Comparison of ENCODE assay signal across 8 cellular contexts in the genomic region with DNA sequence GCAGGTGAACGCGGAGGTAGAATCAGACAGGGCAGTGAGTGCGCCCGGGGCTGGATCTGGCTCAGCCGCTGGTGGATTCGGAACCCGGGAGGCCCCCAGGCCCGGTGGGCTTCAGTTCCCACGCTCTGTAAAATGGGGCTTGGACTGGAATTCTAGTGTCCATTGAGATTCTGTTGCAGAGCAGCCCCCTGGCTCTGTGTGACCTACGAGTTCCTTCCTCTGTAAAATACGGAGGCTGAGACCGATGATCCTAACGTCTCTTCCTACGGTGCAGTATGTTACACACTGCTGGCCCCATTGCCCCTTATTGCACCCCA. TPM values are rescaled to one million over a fixed set of nuclear protein-coding genes. Genes with fewer than 3 reads are reported as not detected.
A peak's percentile ranks its signal among the peaks of the same experiment; 100 is the strongest.
DNase-seq lines count a peak whose midpoint lies in the region; ATAC-seq and TF ChIP-seq lines count a peak whose summit lies in the region.

No MANE protein-coding gene starts in this region.

- TF ChIP-seq CTCF in thyroid gland (IDR thresholded peaks at IDR 0.05): no peak

- POLR2A ChIA-PET in activated naive CD8-positive, alpha-beta T cell treated with anti-CD3 and anti-CD28 coated beads, Interleukin-2, amount 10 ng/mL, durations not matched to agents 7 days and 5 days (lab: Charles Lee): interaction anchor here (1.0 to 4.7 kb wide), 10 partner anchors 15 to 237 kb away, joined by 3 to 35 read pairs (median 14); partner anchors contain the start of genes ANKRD13D, GRK2, POLD4 and SSH3

- H3K36me3 ChIP-seq in thyroid gland: no peaks in the 10 kb centered on the region

- no peaks in the 10 kb centered on the region for H3K9me3 Mint-ChIP-seq in activated naive CD4-positive, alpha-beta T cell treated with anti-CD3 and anti-CD28 coated beads for 36 hours
- no peaks in the 10 kb centered on the region for H3K9me3 Mint-ChIP-seq in activated naive CD8-positive, alpha-beta T cell treated with anti-CD3 and anti-CD28 coated beads, Interleukin-2, amount 10 ng/mL, durations not matched to agents 7 days and 5 days

- no peak overlapping the region for H3K27ac Mint-ChIP-seq in activated naive CD4-positive, alpha-beta T cell treated with anti-CD3 and anti-CD28 coated beads for 36 hours
- H3K27ac Mint-ChIP-seq in activated naive CD8-positive, alpha-beta T cell treated with anti-CD3 and anti-CD28 coated beads, Interleukin-2, amount 10 ng/mL, durations not matched to agents 7 days and 5 days: no peak overlapping the region

- peaks cover 14% of the 10 kb centered on the region for H3K4me1 Mint-ChIP-seq in activated naive CD4-positive, alpha-beta T cell treated with anti-CD3 and anti-CD28 coated beads for 36 hours (ENCODE audit: low read depth)
- peaks cover 25% of the 10 kb centered on the region for H3K4me1 Mint-ChIP-seq in activated naive CD8-positive, alpha-beta T cell treated with anti-CD3 and anti-CD28 coated beads, Interleukin-2, amount 10 ng/mL, durations not matched to agents 7 days and 5 days

- peaks cover 15 to 16% of the 10 kb centered on the region in 2 donors for H3K4me1 ChIP-seq in thyroid gland

- no peaks in the 10 kb centered on the region for H3K36me3 Mint-ChIP-seq in activated naive CD4-positive, alpha-beta T cell treated with anti-CD3 and anti-CD28 coated beads for 36 hours (ENCODE audit: low read depth)
- peaks cover 1% of the 10 kb centered on the region for H3K36me3 Mint-ChIP-seq in activated naive CD8-positive, alpha-beta T cell treated with anti-CD3 and anti-CD28 coated beads, Interleukin-2, amount 10 ng/mL, durations not matched to agents 7 days and 5 days

- H3K27ac ChIP-seq in thyroid gland: peak overlapping the region in 2 of 3 donors; percentile 96 to 97

- no peak for DNase-seq in activated naive CD4-positive, alpha-beta T cell treated with anti-CD3 and anti-CD28 coated beads for 36 hours
- no peak for DNase-seq in activated naive CD4-positive, alpha-beta T cell treated with Interleukin-2 at 50 U/mL for 16 hours
- DNase-seq in activated naive CD8-positive, alpha-beta T cell treated with anti-CD3 and anti-CD28 coated beads, Interleukin-2, amount 10 ng/mL, durations not matched to agents 7 days and 5 days: no peak
- DNase-seq in left colon (no peak), thyroid gland (no peak), NCI-H748 treated with DMSO at 0.1 percent for 48 hours (lab: John Stamatoyannopoulos, UW) (no peak), ecto neural progenitor cell (ENCODE audit: low spot score) (no peak), iPS-NIHi7 (ENCODE audit: extremely low spot score) (no peak)

- peak overlapping the region; percentile 92 for H3K4me3 Mint-ChIP-seq in activated naive CD4-positive, alpha-beta T cell treated with anti-CD3 and anti-CD28 coated beads for 36 hours
- peak overlapping the region; percentile 98 for H3K4me3 Mint-ChIP-seq in activated naive CD8-positive, alpha-beta T cell treated with anti-CD3 and anti-CD28 coated beads, Interleukin-2, amount 10 ng/mL, durations not matched to agents 7 days and 5 days

- intact Hi-C loops in activated naive CD4-positive, alpha-beta T cell treated with anti-CD3 and anti-CD28 coated beads for 36 hours (cut with micrococcal nuclease): loop anchor here (5.0 kb wide), 1 partner anchor 361 kb away; the partner anchor contains the start of gene PC
- intact Hi-C loops in left colon (cut with DNase I, micrococcal nuclease) (loop anchor here in 1 of 2 donors (5.0 kb wide), 1 partner anchor 51 kb away; the partner anchor contains the start of gene GRK2), thyroid gland (cut with DNase I) (loop anchor here (2.0 to 5.0 kb wide), 2 partner anchors 51 to 236 kb away; partner anchors contain the start of gene GRK2)

- H3K27me3 Mint-ChIP-seq in activated naive CD4-positive, alpha-beta T cell treated with anti-CD3 and anti-CD28 coated beads for 36 hours (ENCODE audit: low read depth): no peaks in the 10 kb centered on the region
- H3K27me3 Mint-ChIP-seq in activated naive CD8-positive, alpha-beta T cell treated with anti-CD3 and anti-CD28 coated beads, Interleukin-2, amount 10 ng/mL, durations not matched to agents 7 days and 5 days: peaks cover 9% of the 10 kb centered on the region

- CTCF ChIA-PET in activated naive CD4-positive, alpha-beta T cell treated with anti-CD3 and anti-CD28 coated beads for 36 hours (lab: Charles Lee): interaction anchor here (0.7 to 7.3 kb wide), 15 partner anchors 16 to 285 kb away, joined by 3 to 108 read pairs (median 5); partner anchors contain the start of genes GRK2, POLD4 and SSH3

- peak overlapping the region; percentile 38 to 94 (median 92) for H3K4me3 ChIP-seq in thyroid gland (replicated peaks in 1 of 3)

- 0 to 3% methylated on average over 6 to 9 of the region's 14 CpGs for WGBS in thyroid gland, 2 donors

- TF ChIP-seq POLR2A in thyroid gland (IDR thresholded peaks at IDR 0.05): no peak

- ATAC-seq in activated naive CD8-positive, alpha-beta T cell treated with anti-CD3 and anti-CD28 coated beads, Interleukin-2, amount 10 ng/mL, durations not matched to agents 7 days and 5 days (ENCODE audit: low read depth): no peak
- ATAC-seq in left colon: peak; percentile 5

- H3K27me3 ChIP-seq in thyroid gland: no peaks in the 10 kb centered on the region

- no peaks in the 10 kb centered on the region for H3K9me3 ChIP-seq in thyroid gland

RNA-seq across cellular contexts. Expression of gene SSH3, which starts 14.9 kb away (rescaled TPM):
- total RNA-seq in activated naive CD4-positive, alpha-beta T cell treated with anti-CD3 and anti-CD28 coated beads for 36 hours: 1 to 10 TPM; 4.1 to 5.4 TPM
- total RNA-seq in activated naive CD8-positive, alpha-beta T cell treated with anti-CD3 and anti-CD28 coated beads, Interleukin-2, amount 10 ng/mL, durations not matched to agents 7 days and 5 days: 10 to 100 TPM; 24.6 to 27.0 TPM
- total RNA-seq in left colon (10 to 100 TPM; 74.9 to 79.3 TPM), thyroid gland (10 to 100 TPM; 50.5 to 59.9 (median 54.4) TPM)

RNA-seq across cellular contexts. Expression of gene ANKRD13D, which starts 29.1 kb away (rescaled TPM):
- 10 to 100 TPM; 56.2 to 61.9 TPM for total RNA-seq in activated naive CD4-positive, alpha-beta T cell treated with anti-CD3 and anti-CD28 coated beads for 36 hours
- total RNA-seq in activated naive CD8-positive, alpha-beta T cell treated with anti-CD3 and anti-CD28 coated beads, Interleukin-2, amount 10 ng/mL, durations not matched to agents 7 days and 5 days: 100 to 1,000 TPM; 185 to 207 TPM
- total RNA-seq in left colon: 10 to 100 TPM; 26.9 to 29.6 TPM
- 10 to 100 TPM; 27.9 to 36.8 (median 31.5) TPM for total RNA-seq in thyroid gland

RNA-seq across cellular contexts. Expression of gene POLD4, which starts 35.1 kb away (rescaled TPM):
- 10 to 100 TPM; 40.7 to 42.0 TPM for total RNA-seq in activated naive CD4-positive, alpha-beta T cell treated with anti-CD3 and anti-CD28 coated beads for 36 hours
- total RNA-seq in activated naive CD8-positive, alpha-beta T cell treated with anti-CD3 and anti-CD28 coated beads, Interleukin-2, amount 10 ng/mL, durations not matched to agents 7 days and 5 days: 10 to 100 TPM; 73.2 to 78.2 TPM
- 100 to 1,000 TPM; 237 to 262 TPM for total RNA-seq in left colon
- 100 to 1,000 TPM in 1 of 4 donors, 10 to 100 TPM in 3; 38.6 to 105 (median 60.6) TPM for total RNA-seq in thyroid gland

RNA-seq across cellular contexts. Expression of gene GRK2, which starts 51.9 kb away (rescaled TPM):
- total RNA-seq in activated naive CD4-positive, alpha-beta T cell treated with anti-CD3 and anti-CD28 coated beads for 36 hours: 100 to 1,000 TPM; 293 to 295 TPM
- 100 to 1,000 TPM; 325 to 341 TPM for total RNA-seq in activated naive CD8-positive, alpha-beta T cell treated with anti-CD3 and anti-CD28 coated beads, Interleukin-2, amount 10 ng/mL, durations not matched to agents 7 days and 5 days
- total RNA-seq in left colon (100 to 1,000 TPM in 1 of 2 donors, 10 to 100 TPM in 1; 95.8 to 119 TPM), thyroid gland (10 to 100 TPM; 32.8 to 55.8 (median 40.6) TPM)

RNA-seq across cellular contexts. Expression of gene CLCF1, which starts 55.2 kb away (rescaled TPM):
- not detected for total RNA-seq in activated naive CD4-positive, alpha-beta T cell treated with anti-CD3 and anti-CD28 coated beads for 36 hours
- 1 to 10 TPM; 4.3 to 4.7 TPM for total RNA-seq in activated naive CD8-positive, alpha-beta T cell treated with anti-CD3 and anti-CD28 coated beads, Interleukin-2, amount 10 ng/mL, durations not matched to agents 7 days and 5 days
- total RNA-seq in left colon: 1 to 10 TPM; 2.2 to 2.4 TPM
- 1 to 10 TPM; 4.3 to 9.4 (median 6.9) TPM for total RNA-seq in thyroid gland

Comparison
In these comparisons a context has a peak if more than half of its experiments do, and no peak if none do; other contexts are left out.
1. RNA of gene SSH3, which starts 14.9 kb away (total RNA-seq): 74.9 to 79.3 TPM in left colon, 50.5 to 59.9 TPM in thyroid gland and 24.6 to 27.0 TPM in activated naive CD8-positive, alpha-beta T cell treated with anti-CD3 and anti-CD28 coated beads, Interleukin-2, amount 10 ng/mL, durations not matched to agents 7 days and 5 days; 4.1 to 5.4 TPM in activated naive CD4-positive, alpha-beta T cell treated with anti-CD3 and anti-CD28 coated beads for 36 hours; every median in the first group is over 4 times any median in the second.